Comparison of ENCODE assay signal across 22 cellular contexts in genomic region chr10:54703086-54703485, GRCh38.
"Had no signal": no experiment of that assay in that cellular context is flagged by ENCODE, and none has a peak within 500 bp of the region (broad histone marks: within the 10 kb centered on the region; RNA-seq: fewer than 3 reads in every experiment).

No MANE protein-coding gene starts in this region.

- DNase-seq: activated CD4-positive, alpha-beta T cell treated with anti-CD3 and anti-CD28 coated beads, Interleukin-2, amount 10 ng/mL, durations not matched to agents 7 days and 5 days; activated CD4-positive, CD25-positive, alpha-beta regulatory T cell treated with anti-CD3 and anti-CD28 coated beads, Interleukin-2, amount 50 U/mL, for 72 hours; activated CD8-positive, alpha-beta memory T cell treated with anti-CD3 and anti-CD28 coated beads, Interleukin-2, amount 10 ng/mL, durations not matched to agents 7 days and 5 days; activated CD8-positive, alpha-beta T cell treated with anti-CD3 and anti-CD28 coated beads for 36 hours; activated effector memory CD4-positive, alpha-beta T cell treated with anti-CD3 and anti-CD28 coated beads, Interleukin-2, amount 50 U/mL, for 16 hours; activated naive CD4-positive, alpha-beta T cell treated with anti-CD3 and anti-CD28 coated beads, Interleukin-2, amount 10 ng/mL, durations not matched to agents 7 days and 5 days; activated T-cell treated with anti-CD3 and anti-CD28 coated beads for 4 hours; amygdala; colonic mucosa; dorsolateral prefrontal cortex; left colon; naive B cell; occipital lobe; right lobe of liver; stimulated activated CD4-positive, alpha-beta T cell treated with anti-CD3 and anti-CD28 coated beads, Interleukin-15, amount 100 ng/mL, for 24 hours; stomach; T1000; transverse colon had no signal

- H3K27me3 ChIP-seq: colonic mucosa, dorsolateral prefrontal cortex, right lobe of liver, stomach, suprapubic skin, transverse colon had no signal

- H3K4me2 ChIP-seq: smooth muscle cell had no signal

- H3K9me3 ChIP-seq: colonic mucosa, right lobe of liver, suprapubic skin, transverse colon had no signal

- H3K4me1 ChIP-seq: colonic mucosa, right lobe of liver, stomach, suprapubic skin, transverse colon had no signal

- FAIRE-seq: keratinocyte, urothelium cell line had no signal

- H3K36me3 ChIP-seq: colonic mucosa, right lobe of liver, stomach, suprapubic skin, transverse colon had no signal

- H3K4me3 ChIP-seq: colonic mucosa, dorsolateral prefrontal cortex, right lobe of liver, smooth muscle cell, stomach, suprapubic skin, transverse colon had no signal

- H3K27ac ChIP-seq: colonic mucosa, dorsolateral prefrontal cortex, right lobe of liver, stomach, suprapubic skin, transverse colon had no signal
